ENCODE assay signal across 1 cellular context in genomic region chr17:64994781-64995538, GRCh38.
TF ChIP-seq lines count a peak whose summit lies in the region.

No MANE protein-coding gene starts in this region.

TF ChIP-seq in HepG2, 621 proteins besides CTCF, POLR2A, EP300 and RAD21 (continued from another document):
- TF ChIP-seq LRRFIP1 (CRISPR knock-in tag; conservative IDR thresholded peaks at IDR 0.05) (no peak), ZNF432 (CRISPR knock-in tag; IDR thresholded peaks at IDR 0.05; ENCODE audit: borderline replicate concordance) (no peak), CBX2 (IDR thresholded peaks at IDR 0.05; ENCODE audit: low read depth, low read length) (no peak), CBX2 (CRISPR knock-in tag; IDR thresholded peaks at IDR 0.05; ENCODE audit: low read depth) (no peak), ZNF564 (CRISPR knock-in tag; IDR thresholded peaks at IDR 0.05) (no peak), ZNF543 (CRISPR knock-in tag; IDR thresholded peaks at IDR 0.05) (no peak), SP2 (CRISPR knock-in tag; IDR thresholded peaks at IDR 0.05) (no peak)
